In genomic region chr3:192851821-192852352, GRCh38 we compare ENCODE assay signal across 1 cellular context.
TF ChIP-seq lines count a peak whose summit lies in the region.

No MANE protein-coding gene starts in this region.

TF ChIP-seq in HepG2, 621 proteins besides CTCF, POLR2A, EP300 and RAD21 (continued from another document):
- TF ChIP-seq SOX6 (IDR thresholded peaks at IDR 0.05) (no peak), SOX6 (CRISPR knock-in tag; IDR thresholded peaks at IDR 0.05) (peak; percentile 78), ATRX (CRISPR knock-in tag; IDR thresholded peaks at IDR 0.05; ENCODE audit: borderline replicate concordance) (no peak), CCDC6 (CRISPR knock-in tag; IDR thresholded peaks at IDR 0.05) (no peak), KDM3A (CRISPR knock-in tag; IDR thresholded peaks at IDR 0.05; ENCODE audit: low read depth) (no peak), SMARCE1 (IDR thresholded peaks at IDR 0.05; ENCODE audit: borderline replicate concordance) (no peak), ZFP62 (CRISPR knock-in tag; IDR thresholded peaks at IDR 0.05) (no peak), SMAD3 (CRISPR knock-in tag; IDR thresholded peaks at IDR 0.05) (0 out of 2 replicates have a peak, but pooled peaks have one; percentile 58), SRSF1 (optimal IDR thresholded peaks at IDR 0.05; ENCODE audit: low read depth, low read length) (no peak), SAFB2 (CRISPR knock-in tag; IDR thresholded peaks at IDR 0.05; ENCODE audit: borderline replicate concordance, low read depth) (no peak), ZNF543 (CRISPR knock-in tag; IDR thresholded peaks at IDR 0.05) (no peak), CBX5 (CRISPR knock-in tag; IDR thresholded peaks at IDR 0.05; ENCODE audit: borderline replicate concordance) (no peak), ZNF841 (CRISPR knock-in tag; IDR thresholded peaks at IDR 0.05; ENCODE audit: borderline replicate concordance) (no peak), RAD51 (IDR thresholded peaks at IDR 0.05; ENCODE audit: borderline replicate concordance) (no peak), FOXK1 (CRISPR knock-in tag; IDR thresholded peaks at IDR 0.05; ENCODE audit: borderline replicate concordance, low read depth) (peak; percentile 86; the same call in 1 of the 2 replicates), RFX5 (IDR thresholded peaks at IDR 0.05; ENCODE audit: low read depth, low read length) (no peak), HNF4A (CRISPR knock-in tag; IDR thresholded peaks at IDR 0.05) (peak; percentile 55), KDM5A (IDR thresholded peaks at IDR 0.05; ENCODE audit: borderline replicate concordance, low read length) (no peak), RFXAP (CRISPR knock-in tag; IDR thresholded peaks at IDR 0.05; ENCODE audit: borderline replicate concordance) (no peak), ZNF576 (CRISPR knock-in tag; IDR thresholded peaks at IDR 0.05) (no peak), NCOR1 (IDR thresholded peaks at IDR 0.05; ENCODE audit: borderline replicate concordance, low read length) (peak; percentile 96), SKI (IDR thresholded peaks at IDR 0.05; ENCODE audit: partially characterized antibody) (peak; percentile 100), SP5 (CRISPR knock-in tag; IDR thresholded peaks at IDR 0.05; ENCODE audit: borderline replicate concordance, low read depth) (no peak), ZFY (CRISPR knock-in tag; IDR thresholded peaks at IDR 0.05) (no peak), MIER3 (CRISPR knock-in tag; IDR thresholded peaks at IDR 0.05; ENCODE audit: borderline replicate concordance) (peak; percentile 51; the same call in 1 of the 2 replicates), ZNF317 (CRISPR knock-in tag; IDR thresholded peaks at IDR 0.05) (no peak), BRD4 (CRISPR knock-in tag; IDR thresholded peaks at IDR 0.05) (no peak), ZNF713 (CRISPR knock-in tag; IDR thresholded peaks at IDR 0.05) (no peak), FOSL1 (CRISPR knock-in tag; IDR thresholded peaks at IDR 0.05; ENCODE audit: borderline replicate concordance) (peak; percentile 84), CHD4 (IDR thresholded peaks at IDR 0.05; ENCODE audit: borderline replicate concordance, low read length) (no peak), TBL1XR1 (IDR thresholded peaks at IDR 0.05; ENCODE audit: borderline replicate concordance, low read length, partially characterized antibody) (peak; percentile 100), FOXK2 (IDR thresholded peaks at IDR 0.05) (peak; percentile 72), DRAP1 (CRISPR knock-in tag; IDR thresholded peaks at IDR 0.05) (no peak), RXRB (CRISPR knock-in tag; IDR thresholded peaks at IDR 0.05; ENCODE audit: borderline replicate concordance) (peak; percentile 92), CREBL2 (CRISPR knock-in tag; IDR thresholded peaks at IDR 0.05; ENCODE audit: borderline replicate concordance) (no peak), HOXA5 (CRISPR knock-in tag; IDR thresholded peaks at IDR 0.05) (0 out of 2 replicates have a peak, but pooled peaks have one; percentile 51), ZNF782 (CRISPR knock-in tag; IDR thresholded peaks at IDR 0.05; ENCODE audit: borderline replicate concordance) (no peak), ZNF468 (CRISPR knock-in tag; IDR thresholded peaks at IDR 0.05) (no peak), YY1 (IDR thresholded peaks at IDR 0.05; ENCODE audit: insufficient read depth, insufficient replicate concordance, low read depth, low read length) (no peak), RARG (CRISPR knock-in tag; IDR thresholded peaks at IDR 0.05; ENCODE audit: low read depth) (no peak), ZNF737 (CRISPR knock-in tag; IDR thresholded peaks at IDR 0.05; ENCODE audit: borderline replicate concordance) (no peak), AHR (CRISPR knock-in tag; IDR thresholded peaks at IDR 0.05) (no peak), ZNF101 (CRISPR knock-in tag; IDR thresholded peaks at IDR 0.05; ENCODE audit: borderline replicate concordance, low read depth) (no peak), NAIF1 (CRISPR knock-in tag; IDR thresholded peaks at IDR 0.05; ENCODE audit: borderline replicate concordance) (no peak)
- TF ChIP-seq, protein P1, sequence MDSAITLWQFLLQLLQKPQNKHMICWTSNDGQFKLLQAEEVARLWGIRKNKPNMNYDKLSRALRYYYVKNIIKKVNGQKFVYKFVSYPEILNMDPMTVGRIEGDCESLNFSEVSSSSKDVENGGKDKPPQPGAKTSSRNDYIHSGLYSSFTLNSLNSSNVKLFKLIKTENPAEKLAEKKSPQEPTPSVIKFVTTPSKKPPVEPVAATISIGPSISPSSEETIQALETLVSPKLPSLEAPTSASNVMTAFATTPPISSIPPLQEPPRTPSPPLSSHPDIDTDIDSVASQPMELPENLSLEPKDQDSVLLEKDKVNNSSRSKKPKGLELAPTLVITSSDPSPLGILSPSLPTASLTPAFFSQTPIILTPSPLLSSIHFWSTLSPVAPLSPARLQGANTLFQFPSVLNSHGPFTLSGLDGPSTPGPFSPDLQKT (CRISPR knock-in tag; IDR thresholded peaks at IDR 0.05; ENCODE audit: borderline replicate concordance): no peak
- TF ChIP-seq, protein P2, sequence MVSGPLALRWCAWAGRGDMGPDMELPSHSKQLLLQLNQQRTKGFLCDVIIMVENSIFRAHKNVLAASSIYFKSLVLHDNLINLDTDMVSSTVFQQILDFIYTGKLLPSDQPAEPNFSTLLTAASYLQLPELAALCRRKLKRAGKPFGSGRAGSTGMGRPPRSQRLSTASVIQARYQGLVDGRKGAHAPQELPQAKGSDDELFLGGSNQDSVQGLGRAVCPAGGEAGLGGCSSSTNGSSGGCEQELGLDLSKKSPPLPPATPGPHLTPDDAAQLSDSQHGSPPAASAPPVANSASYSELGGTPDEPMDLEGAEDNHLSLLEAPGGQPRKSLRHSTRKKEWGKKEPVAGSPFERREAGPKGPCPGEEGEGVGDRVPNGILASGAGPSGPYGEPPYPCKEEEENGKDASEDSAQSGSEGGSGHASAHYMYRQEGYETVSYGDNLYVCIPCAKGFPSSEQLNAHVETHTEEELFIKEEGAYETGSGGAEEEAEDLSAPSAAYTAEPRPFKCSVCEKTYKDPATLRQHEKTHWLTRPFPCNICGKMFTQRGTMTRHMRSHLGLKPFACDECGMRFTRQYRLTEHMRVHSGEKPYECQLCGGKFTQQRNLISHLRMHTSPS (CRISPR knock-in tag; IDR thresholded peaks at IDR 0.05; ENCODE audit: low read depth): peak; percentile 83; the same call in 1 of the 2 replicates
- TF ChIP-seq, protein P3, sequence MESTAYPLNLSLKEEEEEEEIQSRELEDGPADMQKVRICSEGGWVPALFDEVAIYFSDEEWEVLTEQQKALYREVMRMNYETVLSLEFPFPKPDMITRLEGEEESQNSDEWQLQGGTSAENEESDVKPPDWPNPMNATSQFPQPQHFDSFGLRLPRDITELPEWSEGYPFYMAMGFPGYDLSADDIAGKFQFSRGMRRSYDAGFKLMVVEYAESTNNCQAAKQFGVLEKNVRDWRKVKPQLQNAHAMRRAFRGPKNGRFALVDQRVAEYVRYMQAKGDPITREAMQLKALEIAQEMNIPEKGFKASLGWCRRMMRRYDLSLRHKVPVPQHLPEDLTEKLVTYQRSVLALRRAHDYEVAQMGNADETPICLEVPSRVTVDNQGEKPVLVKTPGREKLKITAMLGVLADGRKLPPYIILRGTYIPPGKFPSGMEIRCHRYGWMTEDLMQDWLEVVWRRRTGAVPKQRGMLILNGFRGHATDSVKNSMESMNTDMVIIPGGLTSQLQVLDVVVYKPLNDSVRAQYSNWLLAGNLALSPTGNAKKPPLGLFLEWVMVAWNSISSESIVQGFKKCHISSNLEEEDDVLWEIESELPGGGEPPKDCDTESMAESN (CRISPR knock-in tag; conservative IDR thresholded peaks at IDR 0.05): no peak
- TF ChIP-seq, protein P4, sequence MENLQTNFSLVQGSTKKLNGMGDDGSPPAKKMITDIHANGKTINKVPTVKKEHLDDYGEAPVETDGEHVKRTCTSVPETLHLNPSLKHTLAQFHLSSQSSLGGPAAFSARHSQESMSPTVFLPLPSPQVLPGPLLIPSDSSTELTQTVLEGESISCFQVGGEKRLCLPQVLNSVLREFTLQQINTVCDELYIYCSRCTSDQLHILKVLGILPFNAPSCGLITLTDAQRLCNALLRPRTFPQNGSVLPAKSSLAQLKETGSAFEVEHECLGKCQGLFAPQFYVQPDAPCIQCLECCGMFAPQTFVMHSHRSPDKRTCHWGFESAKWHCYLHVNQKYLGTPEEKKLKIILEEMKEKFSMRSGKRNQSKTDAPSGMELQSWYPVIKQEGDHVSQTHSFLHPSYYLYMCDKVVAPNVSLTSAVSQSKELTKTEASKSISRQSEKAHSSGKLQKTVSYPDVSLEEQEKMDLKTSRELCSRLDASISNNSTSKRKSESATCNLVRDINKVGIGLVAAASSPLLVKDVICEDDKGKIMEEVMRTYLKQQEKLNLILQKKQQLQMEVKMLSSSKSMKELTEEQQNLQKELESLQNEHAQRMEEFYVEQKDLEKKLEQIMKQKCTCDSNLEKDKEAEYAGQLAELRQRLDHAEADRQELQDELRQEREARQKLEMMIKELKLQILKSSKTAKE (CRISPR knock-in tag; IDR thresholded peaks at IDR 0.05; ENCODE audit: borderline replicate concordance): peak; percentile 96
- TF ChIP-seq, protein P5, sequence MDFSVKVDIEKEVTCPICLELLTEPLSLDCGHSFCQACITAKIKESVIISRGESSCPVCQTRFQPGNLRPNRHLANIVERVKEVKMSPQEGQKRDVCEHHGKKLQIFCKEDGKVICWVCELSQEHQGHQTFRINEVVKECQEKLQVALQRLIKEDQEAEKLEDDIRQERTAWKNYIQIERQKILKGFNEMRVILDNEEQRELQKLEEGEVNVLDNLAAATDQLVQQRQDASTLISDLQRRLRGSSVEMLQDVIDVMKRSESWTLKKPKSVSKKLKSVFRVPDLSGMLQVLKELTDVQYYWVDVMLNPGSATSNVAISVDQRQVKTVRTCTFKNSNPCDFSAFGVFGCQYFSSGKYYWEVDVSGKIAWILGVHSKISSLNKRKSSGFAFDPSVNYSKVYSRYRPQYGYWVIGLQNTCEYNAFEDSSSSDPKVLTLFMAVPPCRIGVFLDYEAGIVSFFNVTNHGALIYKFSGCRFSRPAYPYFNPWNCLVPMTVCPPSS (IDR thresholded peaks at IDR 0.05): no peak
- TF ChIP-seq, protein P6, sequence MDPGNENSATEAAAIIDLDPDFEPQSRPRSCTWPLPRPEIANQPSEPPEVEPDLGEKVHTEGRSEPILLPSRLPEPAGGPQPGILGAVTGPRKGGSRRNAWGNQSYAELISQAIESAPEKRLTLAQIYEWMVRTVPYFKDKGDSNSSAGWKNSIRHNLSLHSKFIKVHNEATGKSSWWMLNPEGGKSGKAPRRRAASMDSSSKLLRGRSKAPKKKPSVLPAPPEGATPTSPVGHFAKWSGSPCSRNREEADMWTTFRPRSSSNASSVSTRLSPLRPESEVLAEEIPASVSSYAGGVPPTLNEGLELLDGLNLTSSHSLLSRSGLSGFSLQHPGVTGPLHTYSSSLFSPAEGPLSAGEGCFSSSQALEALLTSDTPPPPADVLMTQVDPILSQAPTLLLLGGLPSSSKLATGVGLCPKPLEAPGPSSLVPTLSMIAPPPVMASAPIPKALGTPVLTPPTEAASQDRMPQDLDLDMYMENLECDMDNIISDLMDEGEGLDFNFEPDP (CRISPR knock-in tag; conservative IDR thresholded peaks at IDR 0.05): no peak
TF ChIP-seq in HepG2: peak in this region for 89.
